ENCODE assay signal across 1 cellular context in genomic region chr2:118088051-118089014, GRCh38.
TF ChIP-seq lines count a peak whose summit lies in the region.

INSIG2 (plus strand) TSS chr2:118088471; CDS start chr2:118096557, 8,086 bp downstream.

TF ChIP-seq in HEK293, 187 proteins besides CTCF, POLR2A, EP300 and RAD21 (continued from another document and continues in another):
- no peak for TF ChIP-seq PRDM2 (tag by site-specific recombination; IDR thresholded peaks at IDR 0.05; ENCODE audit: borderline replicate concordance)
- TF ChIP-seq ZNF398 (tag by site-specific recombination; IDR thresholded peaks at IDR 0.05) = peak; percentile 29; the same call in 1 of the 2 replicates
- no peak for TF ChIP-seq ZNF488 (tag by site-specific recombination; IDR thresholded peaks at IDR 0.05)
- no peak for TF ChIP-seq ZNF610 (tag by site-specific recombination; IDR thresholded peaks at IDR 0.05; ENCODE audit: borderline replicate concordance)
- TF ChIP-seq ZNF169 (tag by site-specific recombination; IDR thresholded peaks at IDR 0.05) = no peak
- TF ChIP-seq ZNF214 (tag by site-specific recombination; IDR thresholded peaks at IDR 0.05; ENCODE audit: borderline replicate concordance) = no peak
- no peak for TF ChIP-seq INSM2 (tag by site-specific recombination; IDR thresholded peaks at IDR 0.05)
- TF ChIP-seq ZNF623 (tag by site-specific recombination; IDR thresholded peaks at IDR 0.05) = no peak
- TF ChIP-seq ZNF514 (tag by site-specific recombination; IDR thresholded peaks at IDR 0.05) = no peak
- TF ChIP-seq YY1 (tag by site-specific recombination; IDR thresholded peaks at IDR 0.05) = peak; percentile 65; the same call in 1 of the 2 replicates
- no peak for TF ChIP-seq ZNF433 (tag by site-specific recombination; IDR thresholded peaks at IDR 0.05; ENCODE audit: low read depth)
- no peak for TF ChIP-seq ZNF391 (tag by site-specific recombination; IDR thresholded peaks at IDR 0.05; ENCODE audit: borderline replicate concordance, low read depth)
- no peak for TF ChIP-seq ZNF677 (tag by site-specific recombination; IDR thresholded peaks at IDR 0.05)
- peak; percentile 90 for TF ChIP-seq KLF9 (tag by site-specific recombination; IDR thresholded peaks at IDR 0.05; ENCODE audit: low read depth)
- TF ChIP-seq ZNF146 (tag by site-specific recombination; IDR thresholded peaks at IDR 0.05) = no peak
- no peak for TF ChIP-seq WT1 (tag by site-specific recombination; IDR thresholded peaks at IDR 0.05)
- no peak for TF ChIP-seq ZBTB44 (tag by site-specific recombination; IDR thresholded peaks at IDR 0.05)
- TF ChIP-seq ZNF560 (tag by site-specific recombination; IDR thresholded peaks at IDR 0.05; ENCODE audit: borderline replicate concordance) = no peak
- TF ChIP-seq ZNF311 (tag by site-specific recombination; IDR thresholded peaks at IDR 0.05; ENCODE audit: borderline replicate concordance) = no peak
- peak; percentile 45 for TF ChIP-seq YY2 (tag by site-specific recombination; IDR thresholded peaks at IDR 0.05)
- TF ChIP-seq ZFP37 (tag by site-specific recombination; IDR thresholded peaks at IDR 0.05) = no peak
- no peak for TF ChIP-seq ZNF133 (tag by site-specific recombination; IDR thresholded peaks at IDR 0.05)
- peak; percentile 26; the same call in 1 of the 2 replicates for TF ChIP-seq ZNF501 (tag by site-specific recombination; IDR thresholded peaks at IDR 0.05)
- peak; percentile 58; the same call in 1 of the 2 replicates for TF ChIP-seq GLIS1 (tag by site-specific recombination; IDR thresholded peaks at IDR 0.05)
- TF ChIP-seq ZNF670 (tag by site-specific recombination; IDR thresholded peaks at IDR 0.05; ENCODE audit: low read depth) = no peak
- TF ChIP-seq ZNF768 (tag by site-specific recombination; IDR thresholded peaks at IDR 0.05) = no peak
- no peak for TF ChIP-seq KLF17 (tag by site-specific recombination; IDR thresholded peaks at IDR 0.05)
- no peak for TF ChIP-seq ZNF354C (tag by site-specific recombination; IDR thresholded peaks at IDR 0.05; ENCODE audit: borderline replicate concordance, low read depth)
- TF ChIP-seq MYNN (tag by site-specific recombination; IDR thresholded peaks at IDR 0.05; ENCODE audit: borderline replicate concordance) = no peak
- no peak for TF ChIP-seq ZNF747 (tag by site-specific recombination; IDR thresholded peaks at IDR 0.05)
- no peak for TF ChIP-seq ZNF558 (tag by site-specific recombination; IDR thresholded peaks at IDR 0.05)
- no peak for TF ChIP-seq ZNF140 (tag by site-specific recombination; IDR thresholded peaks at IDR 0.05)
- TF ChIP-seq ZNF645 (tag by site-specific recombination; IDR thresholded peaks at IDR 0.05) = no peak
- TF ChIP-seq ZNF555 (tag by site-specific recombination; conservative IDR thresholded peaks at IDR 0.05) = no peak
- no peak for TF ChIP-seq SCRT2 (tag by site-specific recombination; IDR thresholded peaks at IDR 0.05)
- no peak for TF ChIP-seq ZBTB21 (tag by site-specific recombination; IDR thresholded peaks at IDR 0.05)
- TF ChIP-seq KLF16 (tag by site-specific recombination; IDR thresholded peaks at IDR 0.05) = peak; percentile 26; the same call in 1 of the 2 replicates
- no peak for TF ChIP-seq ZNF221 (tag by site-specific recombination; IDR thresholded peaks at IDR 0.05; ENCODE audit: borderline replicate concordance)
- no peak for TF ChIP-seq ZNF223 (tag by site-specific recombination; IDR thresholded peaks at IDR 0.05)
- TF ChIP-seq ZNF830 (tag by site-specific recombination; IDR thresholded peaks at IDR 0.05; ENCODE audit: low read depth) = no peak
- TF ChIP-seq ZEB2 (tag by site-specific recombination; IDR thresholded peaks at IDR 0.05) = peak; percentile 73
- no peak for TF ChIP-seq RBAK (tag by site-specific recombination; IDR thresholded peaks at IDR 0.05)
- TF ChIP-seq KLF1 (tag by site-specific recombination; IDR thresholded peaks at IDR 0.05) = peak; percentile 52; the same call in 1 of the 2 replicates
- TF ChIP-seq SETDB1 (IDR thresholded peaks at IDR 0.05; ENCODE audit: insufficient read length, low read length) = no peak
- no peak for TF ChIP-seq ZNF416 (tag by site-specific recombination; IDR thresholded peaks at IDR 0.05)
- TF ChIP-seq ELK4 (IDR thresholded peaks at IDR 0.05; ENCODE audit: borderline replicate concordance, low read depth, low read length) = no peak
- no peak for TF ChIP-seq ZNF157 (tag by site-specific recombination; IDR thresholded peaks at IDR 0.05)
- TF ChIP-seq ZNF580 (tag by site-specific recombination; IDR thresholded peaks at IDR 0.05) = 0 out of 2 replicates have a peak, but pooled peaks have one; percentile 3
- no peak for TF ChIP-seq ZFP3 (tag by site-specific recombination; IDR thresholded peaks at IDR 0.05; ENCODE audit: low read depth)
- TF ChIP-seq ZNF707 (tag by site-specific recombination; IDR thresholded peaks at IDR 0.05) = no peak
- no peak for TF ChIP-seq ZNF837 (tag by site-specific recombination; IDR thresholded peaks at IDR 0.05)
- no peak for TF ChIP-seq ZNF202 (tag by site-specific recombination; IDR thresholded peaks at IDR 0.05; ENCODE audit: borderline replicate concordance)
- no peak for TF ChIP-seq ZBTB1 (tag by site-specific recombination; IDR thresholded peaks at IDR 0.05)
- TF ChIP-seq SALL2 (tag by site-specific recombination; IDR thresholded peaks at IDR 0.05; ENCODE audit: borderline replicate concordance) = no peak
- TF ChIP-seq ZNF366 (tag by site-specific recombination; conservative IDR thresholded peaks at IDR 0.05) = 0 out of 2 replicates have a peak, but pooled peaks have one; percentile 43
